In the genomic region with DNA sequence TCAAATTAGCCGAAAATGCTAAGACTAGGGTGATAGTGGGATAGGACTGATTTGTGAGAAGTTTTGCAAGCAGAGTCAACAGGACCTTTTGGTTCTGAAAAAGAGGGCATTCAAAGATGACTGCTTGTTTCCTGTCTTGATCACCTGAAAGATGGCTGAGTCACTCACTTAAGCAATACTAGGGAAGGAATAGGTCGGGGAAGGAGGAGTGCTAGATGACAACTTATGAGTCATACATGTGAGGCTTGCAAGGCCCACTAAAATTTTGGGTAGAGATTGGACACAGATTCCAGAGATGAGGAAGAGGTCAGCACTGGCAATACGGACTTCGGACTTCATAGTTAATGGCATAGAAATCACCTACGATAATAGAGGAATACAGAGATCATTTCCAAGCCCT, we compare ENCODE assay signal across 11 cellular contexts.
A peak's percentile ranks its signal among the peaks of the same experiment; 100 is the strongest.
DNase-seq lines count a peak whose midpoint lies in the region; TF ChIP-seq lines count a peak whose summit lies in the region.
"Had no signal": no experiment of that assay in that cellular context is flagged by ENCODE, and none has a peak within 500 bp of the region (broad histone marks: within the 10 kb centered on the region; RNA-seq: fewer than 3 reads in every experiment).

No MANE protein-coding gene starts in this region.

- TF ChIP-seq EP300 in suprapubic skin (IDR thresholded peaks at IDR 0.05): no peak

- TF ChIP-seq POLR2A in breast epithelium (IDR thresholded peaks at IDR 0.05) (no peak), suprapubic skin (IDR thresholded peaks at IDR 0.05) (no peak)

- H3K4me1 Mint-ChIP-seq in MCF 10A (ENCODE audit: insufficient read depth, unreplicated experiment): no peaks in the 10 kb centered on the region
- H3K4me1 Mint-ChIP-seq in progenitor cell of endocrine pancreas (ENCODE audit: low read depth): peaks cover 5% of the 10 kb centered on the region
- H3K4me1 Mint-ChIP-seq: activated naive CD8-positive, alpha-beta T cell treated with anti-CD3 and anti-CD28 coated beads, Interleukin-2, amount 50 U/mL, for 24 hours had no signal

- CTCF ChIA-PET in MCF 10A (lab: Yijun Ruan, JAX): no interaction called here

- H3K9me3 ChIP-seq in breast epithelium (peaks cover 0 to 11% of the 10 kb centered on the region in 2 donors), suprapubic skin (no peaks in the 10 kb centered on the region)

- H3K9me3 Mint-ChIP-seq in MCF 10A (ENCODE audit: unreplicated experiment) (no peaks in the 10 kb centered on the region), progenitor cell of endocrine pancreas (ENCODE audit: low read depth) (peaks cover 24% of the 10 kb centered on the region)

- TF ChIP-seq CTCF in MCF 10A (IDR thresholded peaks at IDR 0.05; ENCODE audit: unreplicated experiment): no peak
- TF ChIP-seq CTCF in breast epithelium (IDR thresholded peaks at IDR 0.05): no peak
- no peak for TF ChIP-seq CTCF in fibroblast of villous mesenchyme (IDR thresholded peaks at IDR 0.05; ENCODE audit: insufficient read depth, low read depth, low read length)
- no peak for TF ChIP-seq CTCF in suprapubic skin (IDR thresholded peaks at IDR 0.05)
- no peak for TF ChIP-seq CTCF in progenitor cell of endocrine pancreas (IDR thresholded peaks at IDR 0.05; ENCODE audit: unreplicated experiment)

- H3K36me3 Mint-ChIP-seq in MCF 10A (ENCODE audit: insufficient read depth, unreplicated experiment) (peaks cover 2% of the 10 kb centered on the region), progenitor cell of endocrine pancreas (ENCODE audit: insufficient read depth) (peaks cover 31% of the 10 kb centered on the region)

- no peaks in the 10 kb centered on the region for H3K27me3 ChIP-seq in breast epithelium
- H3K27me3 ChIP-seq in suprapubic skin: no peaks in the 10 kb centered on the region

- BruUV-seq in MCF 10A (replicated peaks; lab: Mats Ljungman, UMichigan): no TSS peak

- WGBS in suprapubic skin: 79% methylated on average over 5 of the region's 5 CpGs

- no peak overlapping the region for H3K27ac Mint-ChIP-seq in MCF 10A (ENCODE audit: low read depth, unreplicated experiment)
- no peak overlapping the region for H3K27ac Mint-ChIP-seq in progenitor cell of endocrine pancreas
- H3K27ac Mint-ChIP-seq: activated naive CD8-positive, alpha-beta T cell treated with anti-CD3 and anti-CD28 coated beads, Interleukin-2, amount 50 U/mL, for 24 hours had no signal

- POLR2A ChIA-PET in MCF 10A (lab: Yijun Ruan, JAX): interaction anchor here (0.9 to 1.7 kb wide), 4 partner anchors 11 to 219 kb away, joined by 4 to 6 read pairs (median 5); a partner anchor contains a TSS

- H3K4me1 ChIP-seq in breast epithelium (no peaks in the 10 kb centered on the region), suprapubic skin (no peaks in the 10 kb centered on the region)

- no peaks in the 10 kb centered on the region for H3K27me3 Mint-ChIP-seq in MCF 10A (ENCODE audit: insufficient read depth, unreplicated experiment)
- H3K27me3 Mint-ChIP-seq in progenitor cell of endocrine pancreas: no peaks in the 10 kb centered on the region
- H3K27me3 Mint-ChIP-seq: activated naive CD8-positive, alpha-beta T cell treated with anti-CD3 and anti-CD28 coated beads, Interleukin-2, amount 50 U/mL, for 24 hours had no signal

- H3K4me3 Mint-ChIP-seq in MCF 10A (ENCODE audit: unreplicated experiment) (no peak overlapping the region), progenitor cell of endocrine pancreas (ENCODE audit: low read depth) (no peak overlapping the region)
- H3K4me3 Mint-ChIP-seq: activated naive CD8-positive, alpha-beta T cell treated with anti-CD3 and anti-CD28 coated beads, Interleukin-2, amount 50 U/mL, for 24 hours had no signal

- intact Hi-C loops in MCF 10A (cut with micrococcal nuclease): loop anchor here (5.0 kb wide), 2 partner anchors 88 to 132 kb away; a partner anchor contains a TSS
- intact Hi-C loops in breast epithelium (cut with DNase I; ENCODE audit: low total_unique reads): no loop called here

- peak; percentile 96 for DNase-seq in MCF 10A (ENCODE audit: unreplicated experiment)
- no peak for DNase-seq in breast epithelium (ENCODE audit: low spot score in 2 of 2)
- peak; percentile 71 for DNase-seq in RKO (ENCODE audit: low spot score)
- peak; percentile 68 for DNase-seq in fibroblast of villous mesenchyme (ENCODE audit: low read depth)
- DNase-seq in suprapubic skin (ENCODE audit: low spot score in 2 of 2): no peak
- no peak for DNase-seq in progenitor cell of endocrine pancreas (ENCODE audit: low spot score, unreplicated experiment)
- no peak for DNase-seq in GM19240 (ENCODE audit: insufficient read length, low spot score)
- DNase-seq in middle frontal gyrus (ENCODE audit: extremely low spot score, low spot score): no peak
- DNase-seq: activated naive CD8-positive, alpha-beta T cell treated with anti-CD3 and anti-CD28 coated beads, Interleukin-2, amount 50 U/mL, for 24 hours had no signal

- H3K27ac ChIP-seq in breast epithelium (no peak overlapping the region), suprapubic skin (peak overlapping the region; percentile 46)
- H3K27ac ChIP-seq: thoracic aorta had no signal

- H3K4me3 ChIP-seq in breast epithelium (no peak overlapping the region), fibroblast of villous mesenchyme (ENCODE audit: low read depth, low read length) (no peak overlapping the region), suprapubic skin (no peak overlapping the region)
- H3K4me3 ChIP-seq: K562, thoracic aorta had no signal

- H3K36me3 ChIP-seq in breast epithelium (no peaks in the 10 kb centered on the region), suprapubic skin (peaks cover 7% of the 10 kb centered on the region)
- H3K36me3 ChIP-seq: thoracic aorta had no signal

Comparison
In these comparisons a context has a peak if more than half of its experiments do, and no peak if none do; other contexts are left out.
1. DNase-seq: peak in MCF 10A (single experiment), RKO (single experiment) and fibroblast of villous mesenchyme (single experiment); none in breast epithelium (0 of 2), suprapubic skin (0 of 2), progenitor cell of endocrine pancreas (single experiment), GM19240 (single experiment) and middle frontal gyrus (single experiment).